Comparison of ENCODE assay signal across 5 cellular contexts in genomic region chr16:75881280-75881679, GRCh38.
A peak's percentile ranks its signal among the peaks of the same experiment; 100 is the strongest.
DNase-seq lines count a peak whose midpoint lies in the region; ATAC-seq, FAIRE-seq and TF ChIP-seq lines count a peak whose summit lies in the region.
"Not testable (repeated sequence)": the region's sequence is repeated elsewhere in the genome, so short reads cannot be mapped to it uniquely, and the experiment has no call there.

No MANE protein-coding gene starts in this region.

- POLR2A ChIA-PET in HEK293 (lab: Yijun Ruan, JAX); K562 (lab: Yijun Ruan, JAX); HepG2 (lab: Yijun Ruan, JAX): not testable (repeated sequence)

- FAIRE-seq in K562 (lab: Jason Lieb, UNC); HepG2 (lab: Jason Lieb, UNC): not testable (repeated sequence)

- H2AFZ ChIP-seq in K562 (ENCODE audit: low read depth, low read length); HepG2 (ENCODE audit: low read length): not testable (repeated sequence)

- TF ChIP-seq POLR2A in K562 (conservative IDR thresholded peaks at IDR 0.05); HepG2 (IDR thresholded peaks at IDR 0.05; ENCODE audit: insufficient read depth in 1 of 2, low read depth in 2 of 2, low read length in 2 of 2): not testable (repeated sequence)

- 4% methylated on average over 3 of the region's 3 CpGs for WGBS in K562 (ENCODE audit: insufficient coverage, low coverage, missing lambda C conversion rate)
- WGBS in HepG2 (ENCODE audit: low lambda C conversion rate): 24% methylated on average over 3 of the region's 3 CpGs

- intact Hi-C loops in K562 (cut with micrococcal nuclease); HepG2 (cut with micrococcal nuclease; ENCODE audit: unreplicated experiment): not testable (repeated sequence)

- H3K27me3 Mint-ChIP-seq in stimulated activated naive CD8-positive, alpha-beta T cell treated with anti-CD3 and anti-CD28 coated beads, Interleukin-15, Interleukin-2, amounts not matched to agents 100 ng/mL and 50 ng/mL, for 24 hours: not testable (repeated sequence)

- in situ Hi-C loops in K562 (cut with MboI); HepG2 (cut with HindIII; ENCODE audit: extremely low pct_ligation_motif_present, low pct_unique_long_range_greater_than_20kb): not testable (repeated sequence)

- not testable (repeated sequence) for H3K27me3 ChIP-seq in K562 (ENCODE audit: control insufficient read depth in 2 of 2, insufficient read depth in 2 of 2, low read length in 2 of 2); HepG2 (ENCODE audit: control insufficient read depth in 1 of 2, insufficient read depth in 2 of 2, low read length in 2 of 2)

- not testable (repeated sequence) for H3K4me3 Mint-ChIP-seq in stimulated activated naive CD8-positive, alpha-beta T cell treated with anti-CD3 and anti-CD28 coated beads, Interleukin-15, Interleukin-2, amounts not matched to agents 100 ng/mL and 50 ng/mL, for 24 hours

- not testable (repeated sequence) for H3K36me3 ChIP-seq in HEK293 (ENCODE audit: control insufficient read depth in 2 of 2, insufficient read depth in 1 of 2, low read length in 2 of 2); K562 (ENCODE audit: control insufficient read depth, insufficient read depth, low read length); HepG2 (replicated peaks in 1 of 2; ENCODE audit: control insufficient read depth in 1 of 2, insufficient read depth in 2 of 2, low read length in 2 of 2)

- H3K4me3 ChIP-seq in HEK293 (ENCODE audit: low read depth, low read length); K562; HepG2 (replicated peaks in 1 of 3; ENCODE audit: insufficient read depth in 1 of 3, low read depth in 2 of 3, low read length in 3 of 3): not testable (repeated sequence)

- H3K27ac Mint-ChIP-seq in stimulated activated naive CD8-positive, alpha-beta T cell treated with anti-CD3 and anti-CD28 coated beads, Interleukin-15, Interleukin-2, amounts not matched to agents 100 ng/mL and 50 ng/mL, for 24 hours: peak overlapping the region; percentile 24

- H3K9me1 ChIP-seq in K562 (ENCODE audit: control insufficient read depth, insufficient read depth, low read length): not testable (repeated sequence)

- CTCF ChIA-PET in HEK293 (lab: Yijun Ruan, JAX): interaction anchor here (0.7 kb wide), 1 partner anchor 90 kb away, joined by 4 read pairs; no protein-coding TSS in a partner anchor
- CTCF ChIA-PET in K562 (lab: Yijun Ruan, JAX; ENCODE audit: low intra/inter-chr PET ratio); HepG2 (lab: Yijun Ruan, JAX; ENCODE audit: low intra/inter-chr PET ratio, low total read pairs): not testable (repeated sequence)

- not testable (repeated sequence) for H3K4me2 ChIP-seq in K562 (ENCODE audit: insufficient read depth, low read length); HepG2 (ENCODE audit: low read depth, low read length)

- not testable (repeated sequence) for H3K4me1 ChIP-seq in HEK293 (ENCODE audit: control insufficient read depth, insufficient read depth, low read length); K562 (replicated peaks in 1 of 2; ENCODE audit: control insufficient read depth in 2 of 2, insufficient read depth in 2 of 2, low read length in 2 of 2); HepG2 (ENCODE audit: insufficient read depth, low read length)

- H4K20me1 ChIP-seq in K562 (replicated peaks; ENCODE audit: control insufficient read depth, insufficient read depth, low read length); HepG2 (ENCODE audit: insufficient read depth, low read length): not testable (repeated sequence)

- not testable (repeated sequence) for BruUV-seq in K562 (replicated peaks; lab: Mats Ljungman, UMichigan); HepG2 (replicated peaks; lab: Mats Ljungman, UMichigan)

- not testable (repeated sequence) for H3K36me3 Mint-ChIP-seq in stimulated activated naive CD8-positive, alpha-beta T cell treated with anti-CD3 and anti-CD28 coated beads, Interleukin-15, Interleukin-2, amounts not matched to agents 100 ng/mL and 50 ng/mL, for 24 hours (ENCODE audit: low read depth)

- not testable (repeated sequence) for TF ChIP-seq RAD21 in K562 (CRISPR knock-in tag; conservative IDR thresholded peaks at IDR 0.05 in 1 of 2, IDR thresholded peaks at IDR 0.05 in 1 of 2); HepG2 (CRISPR knock-in tag; IDR thresholded peaks at IDR 0.05)

- not testable (repeated sequence) for H3K9me3 ChIP-seq in HEK293 (ENCODE audit: control insufficient read depth, insufficient read depth, low read depth, low read length); K562 (replicated peaks; ENCODE audit: control insufficient read depth, insufficient read depth, low read depth, low read length); HepG2 (ENCODE audit: low read length)

- H3K9ac ChIP-seq in K562 (ENCODE audit: insufficient read depth in 1 of 2, low read depth in 2 of 2, low read length in 2 of 2); HepG2 (ENCODE audit: insufficient read depth, low read depth, low read length): not testable (repeated sequence)

- not testable (repeated sequence) for ATAC-seq in SK-N-SH treated with all-trans-retinoic acid at 6 μM for 48 hours, K562, HepG2

- H3K9me3 Mint-ChIP-seq in stimulated activated naive CD8-positive, alpha-beta T cell treated with anti-CD3 and anti-CD28 coated beads, Interleukin-15, Interleukin-2, amounts not matched to agents 100 ng/mL and 50 ng/mL, for 24 hours: not testable (repeated sequence)

- not testable (repeated sequence) for H3K79me2 ChIP-seq in K562 (ENCODE audit: control insufficient read depth, insufficient read depth, low read length); HepG2 (ENCODE audit: insufficient read depth, low read length)

- DNase-seq in K562 (ENCODE audit: extremely low read depth in 1 of 4, low spot score in 3 of 4); HepG2 (ENCODE audit: low spot score): not testable (repeated sequence)

- TF ChIP-seq CTCF in HEK293 (tag by site-specific recombination; IDR thresholded peaks at IDR 0.05); K562 (IDR thresholded peaks at IDR 0.05 in 2 of 3, conservative IDR thresholded peaks at IDR 0.05 in 1 of 3; ENCODE audit: insufficient read depth in 2 of 3, low read depth in 1 of 3, low read length in 3 of 3); HepG2 (CRISPR knock-in tag; IDR thresholded peaks at IDR 0.05): not testable (repeated sequence)

- not testable (repeated sequence) for H3K27ac ChIP-seq in HEK293 (ENCODE audit: extremely low read depth, low read depth, low read length); K562 (ENCODE audit: extremely low read depth, low read depth, low read length); HepG2 (ENCODE audit: extremely low read length, insufficient read depth, low read length)

- H3K4me1 Mint-ChIP-seq in stimulated activated naive CD8-positive, alpha-beta T cell treated with anti-CD3 and anti-CD28 coated beads, Interleukin-15, Interleukin-2, amounts not matched to agents 100 ng/mL and 50 ng/mL, for 24 hours (ENCODE audit: low read depth): not testable (repeated sequence)

- TF ChIP-seq EP300 in K562 (IDR thresholded peaks at IDR 0.05; ENCODE audit: low read length); HepG2 (IDR thresholded peaks at IDR 0.05; ENCODE audit: low read depth in 2 of 2, low read length in 2 of 2); HepG2 (CRISPR knock-in tag; IDR thresholded peaks at IDR 0.05; ENCODE audit: borderline replicate concordance): not testable (repeated sequence)

TF ChIP-seq in HEK293, 187 proteins besides CTCF, POLR2A, EP300 and RAD21:
- peak; percentile 26; the same call in 1 of the 2 replicates for TF ChIP-seq ZNF146 (tag by site-specific recombination; IDR thresholded peaks at IDR 0.05)

TF ChIP-seq in SK-N-SH treated with all-trans-retinoic acid at 6 μM for 48 hours, 23 proteins besides CTCF, POLR2A, EP300 and RAD21:
- TF ChIP-seq ZNF8 (CRISPR knock-in tag; IDR thresholded peaks at IDR 0.05): peak; percentile 61

TF ChIP-seq in K562, 482 proteins besides CTCF, POLR2A, EP300 and RAD21:
- TF ChIP-seq RBM25 (IDR thresholded peaks at IDR 0.05; ENCODE audit: low read depth, low read length, severe bottlenecking) (peak; percentile 72), ZNF146 (CRISPR knock-in tag; IDR thresholded peaks at IDR 0.05; ENCODE audit: unreplicated experiment) (peak; percentile 83)

TF ChIP-seq in HepG2, 621 proteins besides CTCF, POLR2A, EP300 and RAD21:
- TF ChIP-seq, protein P1, sequence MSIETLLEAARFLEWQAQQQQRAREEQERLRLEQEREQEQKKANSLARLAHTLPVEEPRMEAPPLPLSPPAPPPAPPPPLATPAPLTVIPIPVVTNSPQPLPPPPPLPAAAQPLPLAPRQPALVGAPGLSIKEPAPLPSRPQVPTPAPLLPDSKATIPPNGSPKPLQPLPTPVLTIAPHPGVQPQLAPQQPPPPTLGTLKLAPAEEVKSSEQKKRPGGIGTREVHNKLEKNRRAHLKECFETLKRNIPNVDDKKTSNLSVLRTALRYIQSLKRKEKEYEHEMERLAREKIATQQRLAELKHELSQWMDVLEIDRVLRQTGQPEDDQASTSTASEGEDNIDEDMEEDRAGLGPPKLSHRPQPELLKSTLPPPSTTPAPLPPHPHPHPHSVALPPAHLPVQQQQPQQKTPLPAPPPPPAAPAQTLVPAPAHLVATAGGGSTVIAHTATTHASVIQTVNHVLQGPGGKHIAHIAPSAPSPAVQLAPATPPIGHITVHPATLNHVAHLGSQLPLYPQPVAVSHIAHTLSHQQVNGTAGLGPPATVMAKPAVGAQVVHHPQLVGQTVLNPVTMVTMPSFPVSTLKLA (IDR thresholded peaks at IDR 0.05): peak; percentile 69
